In genomic region chr22:28920757-28921584, GRCh38 we compare ENCODE assay signal across 1 cellular context.
TF ChIP-seq lines count a peak whose summit lies in the region.

No MANE protein-coding gene starts in this region.

TF ChIP-seq in GM12878, 131 proteins besides CTCF, POLR2A, EP300 and RAD21 (continues in another document):
- peak; percentile 47; the same call in 1 of the 2 replicates for TF ChIP-seq SMARCA5 (IDR thresholded peaks at IDR 0.05)
- peak; percentile 73; the same call in 1 of the 2 replicates for TF ChIP-seq NBN (IDR thresholded peaks at IDR 0.05)
- peak; percentile 76; the same call in 1 of the 2 replicates for TF ChIP-seq MTA2 (IDR thresholded peaks at IDR 0.05; ENCODE audit: low read depth)
- peak; percentile 78 for TF ChIP-seq RUNX3 (IDR thresholded peaks at IDR 0.05; ENCODE audit: low read length)
- TF ChIP-seq EZH2 (IDR thresholded peaks at IDR 0.05; ENCODE audit: borderline replicate concordance, control insufficient read depth, low read depth, low read length): no peak
- TF ChIP-seq, protein P1, sequence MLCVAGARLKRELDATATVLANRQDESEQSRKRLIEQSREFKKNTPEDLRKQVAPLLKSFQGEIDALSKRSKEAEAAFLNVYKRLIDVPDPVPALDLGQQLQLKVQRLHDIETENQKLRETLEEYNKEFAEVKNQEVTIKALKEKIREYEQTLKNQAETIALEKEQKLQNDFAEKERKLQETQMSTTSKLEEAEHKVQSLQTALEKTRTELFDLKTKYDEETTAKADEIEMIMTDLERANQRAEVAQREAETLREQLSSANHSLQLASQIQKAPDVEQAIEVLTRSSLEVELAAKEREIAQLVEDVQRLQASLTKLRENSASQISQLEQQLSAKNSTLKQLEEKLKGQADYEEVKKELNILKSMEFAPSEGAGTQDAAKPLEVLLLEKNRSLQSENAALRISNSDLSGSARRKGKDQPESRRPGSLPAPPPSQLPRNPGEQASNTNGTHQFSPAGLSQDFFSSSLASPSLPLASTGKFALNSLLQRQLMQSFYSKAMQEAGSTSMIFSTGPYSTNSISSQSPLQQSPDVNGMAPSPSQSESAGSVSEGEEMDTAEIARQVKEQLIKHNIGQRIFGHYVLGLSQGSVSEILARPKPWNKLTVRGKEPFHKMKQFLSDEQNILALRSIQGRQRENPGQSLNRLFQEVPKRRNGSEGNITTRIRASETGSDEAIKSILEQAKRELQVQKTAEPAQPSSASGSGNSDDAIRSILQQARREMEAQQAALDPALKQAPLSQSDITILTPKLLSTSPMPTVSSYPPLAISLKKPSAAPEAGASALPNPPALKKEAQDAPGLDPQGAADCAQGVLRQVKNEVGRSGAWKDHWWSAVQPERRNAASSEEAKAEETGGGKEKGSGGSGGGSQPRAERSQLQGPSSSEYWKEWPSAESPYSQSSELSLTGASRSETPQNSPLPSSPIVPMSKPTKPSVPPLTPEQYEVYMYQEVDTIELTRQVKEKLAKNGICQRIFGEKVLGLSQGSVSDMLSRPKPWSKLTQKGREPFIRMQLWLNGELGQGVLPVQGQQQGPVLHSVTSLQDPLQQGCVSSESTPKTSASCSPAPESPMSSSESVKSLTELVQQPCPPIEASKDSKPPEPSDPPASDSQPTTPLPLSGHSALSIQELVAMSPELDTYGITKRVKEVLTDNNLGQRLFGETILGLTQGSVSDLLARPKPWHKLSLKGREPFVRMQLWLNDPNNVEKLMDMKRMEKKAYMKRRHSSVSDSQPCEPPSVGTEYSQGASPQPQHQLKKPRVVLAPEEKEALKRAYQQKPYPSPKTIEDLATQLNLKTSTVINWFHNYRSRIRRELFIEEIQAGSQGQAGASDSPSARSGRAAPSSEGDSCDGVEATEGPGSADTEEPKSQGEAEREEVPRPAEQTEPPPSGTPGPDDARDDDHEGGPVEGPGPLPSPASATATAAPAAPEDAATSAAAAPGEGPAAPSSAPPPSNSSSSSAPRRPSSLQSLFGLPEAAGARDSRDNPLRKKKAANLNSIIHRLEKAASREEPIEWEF (IDR thresholded peaks at IDR 0.05; ENCODE audit: insufficient replicate concordance, low read depth, low read length): no peak
- no peak for TF ChIP-seq NR2C2 (IDR thresholded peaks at IDR 0.05; ENCODE audit: borderline replicate concordance, control insufficient read depth, insufficient read length, low read depth)
- TF ChIP-seq, protein P2, sequence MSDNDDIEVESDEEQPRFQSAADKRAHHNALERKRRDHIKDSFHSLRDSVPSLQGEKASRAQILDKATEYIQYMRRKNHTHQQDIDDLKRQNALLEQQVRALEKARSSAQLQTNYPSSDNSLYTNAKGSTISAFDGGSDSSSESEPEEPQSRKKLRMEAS (IDR thresholded peaks at IDR 0.05; ENCODE audit: low read depth, low read length): peak; percentile 59; the same call in 1 of the 2 replicates
- peak; percentile 90 for TF ChIP-seq ZNF687 (IDR thresholded peaks at IDR 0.05)
- TF ChIP-seq SKIL (IDR thresholded peaks at IDR 0.05; ENCODE audit: low read depth, poor library complexity, severe bottlenecking): peak; percentile 34
- TF ChIP-seq NR2F1 (conservative IDR thresholded peaks at IDR 0.05): peak; percentile 75
- TF ChIP-seq RELB (IDR thresholded peaks at IDR 0.05; ENCODE audit: low read depth): peak; percentile 81; the same call in 1 of the 2 replicates
- TF ChIP-seq PRDM15 (CRISPR knock-in tag; IDR thresholded peaks at IDR 0.05): 0 out of 2 replicates have a peak, but pooled peaks have one; percentile 14
- TF ChIP-seq RAD51 (IDR thresholded peaks at IDR 0.05): peak; percentile 71
- peak; percentile 39 for TF ChIP-seq MEF2B (IDR thresholded peaks at IDR 0.05; ENCODE audit: partially characterized antibody, poor library complexity, severe bottlenecking)
- no peak for TF ChIP-seq NR2C1 (IDR thresholded peaks at IDR 0.05)
- TF ChIP-seq IKZF1 (conservative IDR thresholded peaks at IDR 0.05): peak; percentile 70
- 0 out of 2 replicates have a peak, but pooled peaks have one; percentile 7 for TF ChIP-seq PAX5 (IDR thresholded peaks at IDR 0.05; ENCODE audit: borderline replicate concordance, low read depth, low read length)
- TF ChIP-seq GATAD2B (conservative IDR thresholded peaks at IDR 0.05; ENCODE audit: low read depth): peak; percentile 66; the same call in 1 of the 2 replicates
- peak; percentile 39 to 73; a peak in 3 of 4 replicates for TF ChIP-seq BHLHE40 (IDR thresholded peaks at IDR 0.05; ENCODE audit: borderline replicate concordance in 1 of 2, low read depth in 2 of 2, low read length in 1 of 2)
- peak; percentile 61 for TF ChIP-seq ATF7 (IDR thresholded peaks at IDR 0.05; ENCODE audit: low read depth)
- no peak for TF ChIP-seq KAT2A (conservative IDR thresholded peaks at IDR 0.05; ENCODE audit: control insufficient read depth, low read depth, low read length)
- no peak for TF ChIP-seq NFYA (IDR thresholded peaks at IDR 0.05; ENCODE audit: borderline replicate concordance, low read depth, low read length)
- TF ChIP-seq IKZF2 (IDR thresholded peaks at IDR 0.05): peak; percentile 41 to 70; a peak in 2 of 4 replicates
- no peak for TF ChIP-seq TAF1 (IDR thresholded peaks at IDR 0.05; ENCODE audit: borderline replicate concordance, low read depth, low read length)
- TF ChIP-seq BRCA1 (IDR thresholded peaks at IDR 0.05; ENCODE audit: low read depth, low read length): no peak
- TF ChIP-seq RELA (IDR thresholded peaks at IDR 0.05; ENCODE audit: borderline replicate concordance, partially characterized antibody): no peak
- TF ChIP-seq TCF7 (IDR thresholded peaks at IDR 0.05; ENCODE audit: borderline replicate concordance): peak; percentile 87
- TF ChIP-seq, protein P3, sequence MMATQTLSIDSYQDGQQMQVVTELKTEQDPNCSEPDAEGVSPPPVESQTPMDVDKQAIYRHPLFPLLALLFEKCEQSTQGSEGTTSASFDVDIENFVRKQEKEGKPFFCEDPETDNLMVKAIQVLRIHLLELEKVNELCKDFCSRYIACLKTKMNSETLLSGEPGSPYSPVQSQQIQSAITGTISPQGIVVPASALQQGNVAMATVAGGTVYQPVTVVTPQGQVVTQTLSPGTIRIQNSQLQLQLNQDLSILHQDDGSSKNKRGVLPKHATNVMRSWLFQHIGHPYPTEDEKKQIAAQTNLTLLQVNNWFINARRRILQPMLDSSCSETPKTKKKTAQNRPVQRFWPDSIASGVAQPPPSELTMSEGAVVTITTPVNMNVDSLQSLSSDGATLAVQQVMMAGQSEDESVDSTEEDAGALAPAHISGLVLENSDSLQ (IDR thresholded peaks at IDR 0.05): peak; percentile 74
- TF ChIP-seq STAT3 (IDR thresholded peaks at IDR 0.05; ENCODE audit: low read depth, low read length): 0 out of 2 replicates have a peak, but pooled peaks have one; percentile 24
- TF ChIP-seq ZBTB40 (IDR thresholded peaks at IDR 0.05; ENCODE audit: borderline replicate concordance): no peak
- TF ChIP-seq CBFB (IDR thresholded peaks at IDR 0.05; ENCODE audit: low read depth): no peak
